8 cellular contexts compared by ENCODE assay signal in the genomic region with DNA sequence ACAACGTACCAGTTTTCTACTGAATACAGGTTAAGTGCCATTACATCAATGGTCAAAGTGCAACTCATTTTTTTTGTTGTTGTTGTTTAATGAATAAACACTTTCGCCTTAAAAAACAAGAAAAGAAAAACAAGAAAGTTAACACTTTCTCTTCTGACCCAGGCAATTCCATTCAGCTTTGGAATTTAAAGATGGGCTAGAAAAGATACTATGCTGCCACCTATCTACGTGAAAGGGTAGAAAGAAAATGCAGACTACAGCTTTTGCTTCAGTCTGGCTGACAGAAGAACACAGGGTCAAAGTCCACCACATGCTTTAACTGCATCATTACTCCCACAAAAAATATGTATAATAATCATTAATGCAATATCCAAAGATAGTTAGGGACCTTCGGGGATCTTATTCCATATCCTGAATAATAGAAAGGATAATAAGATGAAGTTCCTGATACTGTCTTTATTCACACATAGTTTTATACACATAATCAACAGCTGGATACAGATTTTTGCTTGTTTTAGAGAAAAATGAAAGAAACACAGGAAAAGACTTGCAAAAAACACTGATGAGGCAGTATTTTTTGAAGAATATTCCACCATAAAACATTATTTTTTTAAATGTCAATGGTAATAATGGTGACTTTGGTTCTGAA. TPM values are rescaled to one million over a fixed set of nuclear protein-coding genes. Genes with fewer than 3 reads are reported as not detected.
A peak's percentile ranks its signal among the peaks of the same experiment; 100 is the strongest.
DNase-seq lines count a peak whose midpoint lies in the region; ATAC-seq and TF ChIP-seq lines count a peak whose summit lies in the region.

No MANE protein-coding gene starts in this region.

- no peak for ATAC-seq in stimulated activated naive CD8-positive, alpha-beta T cell treated with anti-CD3 and anti-CD28 coated beads, Interleukin-15, Interleukin-2, amounts not matched to agents 100 U/mL and 50 U/mL, for 24 hours
- no peak for ATAC-seq in esophagus mucosa

- H3K4me3 ChIP-seq in GM06990 (replicated peaks; ENCODE audit: low read depth, low read length) = no peak overlapping the region

- no peaks in the 10 kb centered on the region for H3K27me3 ChIP-seq in GM06990 (replicated peaks; ENCODE audit: control insufficient read depth, insufficient read depth, low read length)

- no peaks in the 10 kb centered on the region; the same call in 1 of the 2 replicates for H3K36me3 ChIP-seq in GM06990 (ENCODE audit: control insufficient read depth, insufficient read depth, low read length)

- peak; percentile 38 for TF ChIP-seq CTCF in GM06990 (IDR thresholded peaks at IDR 0.05; ENCODE audit: insufficient read depth, low read length, poor library complexity, severe bottlenecking)

- DNase-seq in GM06990 (ENCODE audit: extremely low read depth, insufficient read length) (no peak), NCI-H1092 (lab: John Stamatoyannopoulos, UW) (peak; percentile 50), amniotic epithelial cell (ENCODE audit: low read depth) (peak; percentile 42), lung microvascular endothelial cell (ENCODE audit: low read depth in 2 of 2) (peak; percentile 28 to 53), GDM1 (lab: John Stamatoyannopoulos, UW) (no peak), COLO668 (lab: John Stamatoyannopoulos, UW; ENCODE audit: unreplicated experiment) (no peak)
- no peak for DNase-seq in stimulated activated naive CD8-positive, alpha-beta T cell treated with anti-CD3 and anti-CD28 coated beads, Interleukin-15, Interleukin-2, amounts not matched to agents 100 U/mL and 50 U/mL, for 24 hours

RNA-seq across cellular contexts. Expression of a gene that starts 40.4 kb away (rescaled TPM):
- total RNA-seq in lung microvascular endothelial cell (7.4 and 10.3 TPM in 2 replicates), esophagus mucosa (14.5 TPM)

Comparison
In these comparisons a context has a peak if more than half of its experiments do, and no peak if none do; other contexts are left out.
1. DNase-seq: peak in NCI-H1092 (single experiment), amniotic epithelial cell (single experiment) and lung microvascular endothelial cell (2 of 2); none in GM06990 (single experiment), stimulated activated naive CD8-positive, alpha-beta T cell treated with anti-CD3 and anti-CD28 coated beads, Interleukin-15, Interleukin-2, amounts not matched to agents 100 U/mL and 50 U/mL, for 24 hours (single experiment), GDM1 (single experiment) and COLO668 (single experiment).